ENCODE assay signal across 8 cellular contexts in the genomic region with DNA sequence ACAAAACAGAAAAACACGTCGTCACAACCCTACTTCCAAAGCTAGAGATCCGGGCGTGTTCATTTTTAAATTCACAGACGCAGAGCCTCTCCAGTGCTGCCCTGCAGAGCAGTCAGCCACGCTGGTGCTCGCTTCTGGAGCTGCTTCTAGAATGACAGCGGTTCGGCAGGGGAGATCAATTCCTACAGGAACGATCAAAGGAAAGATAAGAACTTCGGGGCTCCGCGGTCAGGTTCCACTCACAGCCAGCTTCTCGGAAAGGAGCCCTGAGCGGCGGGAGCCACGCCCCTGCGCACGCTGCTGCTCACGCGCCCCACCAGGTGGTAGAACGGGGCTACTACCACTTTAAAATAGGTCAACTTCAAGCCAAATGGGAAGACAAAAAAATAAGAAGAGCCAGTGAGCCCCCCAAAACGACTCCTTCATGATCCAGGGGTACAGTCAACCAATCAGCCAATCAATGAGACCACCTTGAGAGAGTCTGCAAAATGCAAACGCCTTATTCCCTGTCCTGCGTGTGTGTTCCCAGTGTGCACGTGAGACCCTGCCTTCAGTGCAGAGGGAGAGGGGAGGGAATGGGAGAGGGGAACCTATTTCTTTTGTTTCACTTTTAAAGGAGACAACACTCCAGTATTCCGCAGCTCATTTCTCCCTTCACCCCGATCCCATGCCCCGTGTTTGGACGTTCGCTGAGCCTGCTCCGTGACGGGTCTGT.
DNase-seq lines count a peak whose midpoint lies in the region; ATAC-seq and TF ChIP-seq lines count a peak whose summit lies in the region.

No MANE protein-coding gene starts in this region.

- H3K4me1 Mint-ChIP-seq in CD8-positive, alpha-beta memory T cell = peaks cover 12 to 13% (median 13%) of the 10 kb centered on the region in 3 donors
- peaks cover 14% of the 10 kb centered on the region for H3K4me1 Mint-ChIP-seq in endothelial cell (ENCODE audit: unreplicated experiment)

- peak overlapping the region in 4 of 8 donors; percentile 3 to 84 (median 28) for H3K27ac Mint-ChIP-seq in CD8-positive, alpha-beta memory T cell
- H3K27ac Mint-ChIP-seq in endothelial cell (ENCODE audit: unreplicated experiment) = no peak overlapping the region

- no peaks in the 10 kb centered on the region for H3K36me3 Mint-ChIP-seq in CD8-positive, alpha-beta memory T cell
- H3K36me3 Mint-ChIP-seq in endothelial cell (ENCODE audit: low read depth, unreplicated experiment) = no peaks in the 10 kb centered on the region

- H3K9me3 Mint-ChIP-seq in CD8-positive, alpha-beta memory T cell = no peaks in the 10 kb centered on the region
- H3K9me3 Mint-ChIP-seq in endothelial cell (ENCODE audit: unreplicated experiment) = no peaks in the 10 kb centered on the region

- H3K27me3 Mint-ChIP-seq in CD8-positive, alpha-beta memory T cell = peaks cover 29 to 59% of the 10 kb centered on the region in 2 donors
- peaks cover 6% of the 10 kb centered on the region for H3K27me3 Mint-ChIP-seq in endothelial cell (ENCODE audit: unreplicated experiment)

- no peaks in the 10 kb centered on the region for H3K9me3 ChIP-seq in CD8-positive, alpha-beta memory T cell (ENCODE audit: low read length)

- H3K27ac ChIP-seq in CD8-positive, alpha-beta memory T cell (ENCODE audit: low read depth, low read length) = no peak overlapping the region

- ATAC-seq in HG03442 (IDR thresholded peaks at IDR 0.05; ENCODE audit: unreplicated experiment) (peak; percentile 47), HG02973 (IDR thresholded peaks at IDR 0.05; ENCODE audit: unreplicated experiment) (no peak)

- H3K4me3 ChIP-seq in CD8-positive, alpha-beta memory T cell (ENCODE audit: low read length) = peak overlapping the region; percentile 38

- POLR2A ChIA-PET in CD8-positive, alpha-beta memory T cell (lab: Charles Lee) = no interaction called here

- TF ChIP-seq CTCF in endothelial cell (IDR thresholded peaks at IDR 0.05; ENCODE audit: unreplicated experiment) = peak; percentile 79

- DNase-seq in CD8-positive, alpha-beta memory T cell = peak; percentile 54 to 74 (median 62)
- DNase-seq in NOMO-1 (lab: John Stamatoyannopoulos, UW; ENCODE audit: unreplicated experiment in 2 of 2) = peak; percentile 26 to 53
- peak; percentile 18 for DNase-seq in activated CD8-positive, alpha-beta memory T cell treated with anti-CD3 and anti-CD28 coated beads, Interleukin-2, amount 50 U/mL, for 1 hour (ENCODE audit: extremely low read depth)
- DNase-seq in endothelial cell (ENCODE audit: low spot score) = peak; percentile 82
- DNase-seq in midbrain (lab: John Stamatoyannopoulos, UW) = peak; percentile 57
- DNase-seq in stimulated activated CD8-positive, alpha-beta memory T cell treated with anti-CD3 and anti-CD28 coated beads, Interleukin-4, amount 100 ng/mL, for 1 hour (ENCODE audit: low read depth in 2 of 2, low spot score in 1 of 2) = peak; percentile 48 to 50

- H3K4me1 ChIP-seq in CD8-positive, alpha-beta memory T cell (ENCODE audit: insufficient read depth, low read length) = peaks cover 8% of the 10 kb centered on the region

- peaks cover 10% of the 10 kb centered on the region for H3K27me3 ChIP-seq in CD8-positive, alpha-beta memory T cell (ENCODE audit: insufficient read depth, low read length, poor library complexity, severe bottlenecking)

- no peaks in the 10 kb centered on the region for H3K36me3 ChIP-seq in CD8-positive, alpha-beta memory T cell (ENCODE audit: insufficient read depth, low read length)

- peak overlapping the region; percentile 68 to 84 (median 76) for H3K4me3 Mint-ChIP-seq in CD8-positive, alpha-beta memory T cell
- H3K4me3 Mint-ChIP-seq in endothelial cell (ENCODE audit: unreplicated experiment) = peak overlapping the region; percentile 59

- CTCF ChIA-PET in CD8-positive, alpha-beta memory T cell (lab: Charles Lee) = interaction anchor here (0.7 to 3.1 kb wide), 10 partner anchors 8 to 356 kb away, joined by 3 to 29 read pairs (median 3); partner anchors contain the start of gene ENGASE

Comparison
In these comparisons a context has a peak if more than half of its experiments do, and no peak if none do; other contexts are left out.
1. DNase-seq: peak in every context shown above with its lines; median percentile 82 in endothelial cell; 62 in CD8-positive, alpha-beta memory T cell; 57 in midbrain; 49 in stimulated activated CD8-positive, alpha-beta memory T cell treated with anti-CD3 and anti-CD28 coated beads, Interleukin-4, amount 100 ng/mL, for 1 hour; 40 in NOMO-1; 18 in activated CD8-positive, alpha-beta memory T cell treated with anti-CD3 and anti-CD28 coated beads, Interleukin-2, amount 50 U/mL, for 1 hour.